Comparison of ENCODE assay signal across 21 cellular contexts in the genomic region with DNA sequence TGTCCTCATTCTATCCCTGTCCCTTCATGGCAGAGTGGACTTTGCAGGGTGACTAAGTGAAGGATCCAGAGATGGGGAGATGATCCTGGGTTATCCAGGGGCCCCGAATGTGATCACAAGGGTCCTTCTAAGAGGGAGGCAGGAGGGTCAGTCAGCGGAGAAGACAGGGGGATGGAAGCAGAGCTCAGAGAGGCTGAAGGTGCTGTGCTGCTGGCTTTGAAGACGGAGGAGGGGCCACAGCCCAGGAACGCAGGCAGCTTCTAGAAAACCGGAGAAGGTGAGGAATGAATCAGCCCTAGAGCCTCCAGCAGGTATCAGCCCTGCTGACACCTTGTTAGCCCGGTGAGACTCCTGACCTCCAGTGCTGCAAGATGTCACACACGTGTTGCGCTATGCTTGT.
DNase-seq lines count a peak whose midpoint lies in the region; ATAC-seq, FAIRE-seq and TF ChIP-seq lines count a peak whose summit lies in the region.
"Had no signal": no experiment of that assay in that cellular context is flagged by ENCODE, and none has a peak within 500 bp of the region (broad histone marks: within the 10 kb centered on the region; RNA-seq: fewer than 3 reads in every experiment).

No MANE protein-coding gene starts in this region.

- no peak for TF ChIP-seq POLR2A in H1 (IDR thresholded peaks at IDR 0.05; ENCODE audit: control extremely low read depth in 1 of 2, low read depth in 2 of 2, low read length in 2 of 2)

- H3K9ac ChIP-seq in H1 (replicated peaks in 1 of 4; ENCODE audit: extremely low read depth in 1 of 4, low read depth in 3 of 4, low read length in 3 of 4) (no peak overlapping the region), neuronal stem cell (ENCODE audit: low read depth, low read length, poor library complexity) (no peak overlapping the region)
- H3K9ac ChIP-seq: BLaER1 had no signal

- no peak overlapping the region for H3K4me2 ChIP-seq in H1 (ENCODE audit: insufficient read depth in 1 of 2, low read depth in 2 of 2, low read length in 2 of 2)
- H3K4me2 ChIP-seq in neuronal stem cell (ENCODE audit: insufficient read depth, low read length, poor library complexity, severe bottlenecking) = no peak overlapping the region
- H3K4me2 ChIP-seq: BLaER1 had no signal

- H4K20me1 ChIP-seq in H1 (replicated peaks in 1 of 2; ENCODE audit: control insufficient read depth in 1 of 2, insufficient read depth in 2 of 2, low read length in 2 of 2) = no peaks in the 10 kb centered on the region
- H4K20me1 ChIP-seq: BLaER1 had no signal

- no peak overlapping the region for H2BK20ac ChIP-seq in H1 (ENCODE audit: low read length)

- DNase-seq in left cardiac atrium (peak; percentile 7), left ventricle myocardium superior (no peak), H1 (ENCODE audit: low read depth in 1 of 2, low spot score in 2 of 2) (no peak), neuronal stem cell (ENCODE audit: low spot score) (no peak), type B pancreatic cell (ENCODE audit: extremely low spot score, unreplicated experiment) (no peak), AG20443 (ENCODE audit: low spot score) (no peak)
- DNase-seq: Caco-2; CD4-positive, CD25-positive, alpha-beta regulatory T cell; CD8-positive, alpha-beta T cell; DMS153; DND-41; GDM1; GOT3; H7; HCEC 1CT had no signal

- no peaks in the 10 kb centered on the region for H3K23me2 ChIP-seq in H1 (ENCODE audit: low read depth, low read length)

- TF ChIP-seq EP300 in H1 (IDR thresholded peaks at IDR 0.05; ENCODE audit: borderline replicate concordance in 1 of 2, low read depth in 2 of 2, low read length in 2 of 2) = no peak

- H3K79me1 ChIP-seq in H1 (ENCODE audit: low read depth, low read length) (no peaks in the 10 kb centered on the region), neuronal stem cell (ENCODE audit: low read depth, low read length) (no peaks in the 10 kb centered on the region)

- intact Hi-C loops in left cardiac atrium (cut with DNase I) = no loop called here
- intact Hi-C loops in left ventricle myocardium superior (cut with micrococcal nuclease) = no loop called here

- H4K91ac ChIP-seq in H1 (replicated peaks; ENCODE audit: insufficient read length, low read length) (no peak overlapping the region), neuronal stem cell (ENCODE audit: low read depth, low read length, poor library complexity) (no peak overlapping the region)

- no peak overlapping the region for H4K5ac ChIP-seq in H1 (ENCODE audit: insufficient read length, low read depth, low read length)

- H3K4me3 Mint-ChIP-seq in type B pancreatic cell = peak overlapping the region; percentile 39
- H3K4me3 Mint-ChIP-seq: B cell; CD8-positive, alpha-beta T cell had no signal

- H3K36me3 Mint-ChIP-seq in type B pancreatic cell = peaks cover 17% of the 10 kb centered on the region

- H3K36me3 ChIP-seq in H1 (ENCODE audit: control insufficient read depth in 2 of 4, insufficient read depth in 4 of 4, low read length in 3 of 4) (no peaks in the 10 kb centered on the region), neuronal stem cell (replicated peaks in 1 of 2; ENCODE audit: control insufficient read depth in 2 of 2, insufficient read depth in 2 of 2, low read length in 2 of 2) (no peaks in the 10 kb centered on the region)

- H4K8ac ChIP-seq in H1 (ENCODE audit: extremely low read depth, insufficient read depth, low read length) = no peak overlapping the region
- H4K8ac ChIP-seq in neuronal stem cell (ENCODE audit: low read depth, low read length) = no peak overlapping the region

- H2BK120ac ChIP-seq in H1 (replicated peaks; ENCODE audit: low read depth, low read length) (no peak overlapping the region), neuronal stem cell (ENCODE audit: low read depth, low read length) (no peak overlapping the region)

- TF ChIP-seq CTCF in H1 (IDR thresholded peaks at IDR 0.05; ENCODE audit: control extremely low read depth in 1 of 3, insufficient read depth in 1 of 3, low read depth in 1 of 3, low read length in 3 of 3) (no peak), type B pancreatic cell (conservative IDR thresholded peaks at IDR 0.05) (no peak)

- H3K27me3 Mint-ChIP-seq in type B pancreatic cell = no peaks in the 10 kb centered on the region
- H3K27me3 Mint-ChIP-seq: CD4-positive, CD25-positive, alpha-beta regulatory T cell had no signal

- no peak overlapping the region for H2BK5ac ChIP-seq in H1 (ENCODE audit: low read depth, low read length)
- H2BK5ac ChIP-seq in neuronal stem cell (ENCODE audit: low read length) = no peak overlapping the region

- H2AK5ac ChIP-seq in H1 (ENCODE audit: low read depth, low read length) = no peak overlapping the region
- no peak overlapping the region for H2AK5ac ChIP-seq in neuronal stem cell (ENCODE audit: low read depth, low read length)

- WGBS in H1 (ENCODE audit: extremely low coverage in 1 of 2, insufficient coverage in 1 of 2, insufficient read length in 1 of 2, insufficient replicate concordance in 2 of 2, low coverage in 1 of 2, low lambda C conversion rate in 2 of 2, missing lambda C conversion rate in 1 of 2), 2 experiments = 91% methylated on average over 8 of the region's 8 CpGs; no CpG with 5 or more reads in 1 of the 2 experiments
- WGBS in neuronal stem cell (ENCODE audit: extremely low coverage in 2 of 2, insufficient read length in 2 of 2, insufficient replicate concordance in 1 of 2), 2 donors = no CpG with 5 or more reads among the region's 8 CpGs

- no peak overlapping the region for H2BK12ac ChIP-seq in H1 (ENCODE audit: low read depth, low read length)
- no peak overlapping the region for H2BK12ac ChIP-seq in neuronal stem cell (ENCODE audit: low read length)

- no peak for TF ChIP-seq RAD21 in H1 (IDR thresholded peaks at IDR 0.05 in 1 of 2, conservative IDR thresholded peaks at IDR 0.05 in 1 of 2; ENCODE audit: low read depth in 2 of 2, low read length in 2 of 2)

- peaks cover 0 to 28% (median 19%) of the 10 kb centered on the region in 4 experiments; a peak in 6 of 7 replicates for H3K27me3 ChIP-seq in H1 (replicated peaks in 1 of 4; ENCODE audit: control insufficient read depth in 3 of 4, extremely low read depth in 1 of 4, insufficient read depth in 3 of 4, low read length in 3 of 4)
- H3K27me3 ChIP-seq in neuronal stem cell (ENCODE audit: control insufficient read depth in 3 of 3, insufficient read depth in 3 of 3, low read depth in 1 of 3, low read length in 3 of 3) = no peaks in the 10 kb centered on the region
- H3K27me3 ChIP-seq: BLaER1 had no signal

- H3K4me1 Mint-ChIP-seq in type B pancreatic cell (ENCODE audit: unreplicated experiment) = peaks cover 22% of the 10 kb centered on the region
- H3K4me1 Mint-ChIP-seq: B cell had no signal

- POLR2A ChIA-PET in H1 (lab: Charles Lee; ENCODE audit: partially characterized antibody) = no interaction called here

- H3K56ac ChIP-seq in H1 (replicated peaks; ENCODE audit: insufficient read length, low read depth, low read length) = no peak overlapping the region

- CTCF ChIA-PET in H1 (lab: Charles Lee; ENCODE audit: partially characterized antibody) = no interaction called here

- H3K4me1 ChIP-seq in H1 (replicated peaks in 1 of 4; ENCODE audit: control insufficient read depth in 3 of 4, insufficient read depth in 4 of 4, low read length in 3 of 4) (peaks cover 2 to 11% (median 8%) of the 10 kb centered on the region in 4 experiments), neuronal stem cell (ENCODE audit: control insufficient read depth in 2 of 2, insufficient read depth in 1 of 2, low read depth in 1 of 2, low read length in 2 of 2) (peaks cover 11 to 12% of the 10 kb centered on the region in 2 donors)

- H2BK15ac ChIP-seq in H1 (ENCODE audit: low read length) (0 out of 2 replicates have a peak overlapping the region, but pooled peaks have one; percentile 72), neuronal stem cell (ENCODE audit: low read length) (peak overlapping the region; percentile 34)

- no peak overlapping the region for H3K14ac ChIP-seq in H1 (ENCODE audit: insufficient read length)
- H3K14ac ChIP-seq in neuronal stem cell (ENCODE audit: low read length) = no peak overlapping the region

- peaks cover 22% of the 10 kb centered on the region for H3K9me3 Mint-ChIP-seq in type B pancreatic cell

- H3K4me3 ChIP-seq in H1 (ENCODE audit: extremely low read depth in 1 of 4, insufficient read depth in 2 of 4, low read depth in 3 of 4, low read length in 4 of 4) (no peak overlapping the region), neuronal stem cell (ENCODE audit: low read length in 2 of 2) (no peak overlapping the region)
- H3K4me3 ChIP-seq: BLaER1, GM12878 had no signal

- H3K18ac ChIP-seq in H1 (ENCODE audit: extremely low read depth, low read length) (no peak overlapping the region; the same call in 1 of the 2 replicates), neuronal stem cell (ENCODE audit: low read length) (no peak overlapping the region)

- no peak overlapping the region for H3K27ac Mint-ChIP-seq in type B pancreatic cell
- H3K27ac Mint-ChIP-seq: B cell; CD8-positive, alpha-beta T cell had no signal

- H3K9me3 ChIP-seq in H1 (ENCODE audit: insufficient read depth in 2 of 2, low read depth in 1 of 2, low read length in 1 of 2) (peaks cover 7 to 9% of the 10 kb centered on the region in 2 experiments; a peak in 2 of 4 replicates), neuronal stem cell (replicated peaks in 1 of 2; ENCODE audit: control insufficient read depth in 2 of 2, insufficient read depth in 1 of 2, low read depth in 1 of 2, low read length in 2 of 2) (peaks cover 11 to 13% of the 10 kb centered on the region in 2 donors)

- H2AFZ ChIP-seq in H1 (ENCODE audit: low read length) = no peak overlapping the region
- H2AFZ ChIP-seq in neuronal stem cell (ENCODE audit: low read length) = no peak overlapping the region

- no peak overlapping the region for H3K27ac ChIP-seq in H1 (ENCODE audit: low read depth, low read length)
- no peak overlapping the region for H3K27ac ChIP-seq in neuronal stem cell (replicated peaks; ENCODE audit: low read length)
- H3K27ac ChIP-seq: BLaER1, C4-2B had no signal

- no peak overlapping the region for H3K23ac ChIP-seq in H1 (ENCODE audit: insufficient read length)
- no peak overlapping the region for H3K23ac ChIP-seq in neuronal stem cell (ENCODE audit: low read depth, low read length, poor library complexity)

- FAIRE-seq in H1 (lab: Jason Lieb, UNC) = no peak
- FAIRE-seq: GM12878, GM19239 had no signal

- no peaks in the 10 kb centered on the region for H3K79me2 ChIP-seq in H1 (ENCODE audit: control insufficient read depth in 1 of 2, insufficient read depth in 2 of 2, low read length in 2 of 2)

- H3K4ac ChIP-seq in H1 (replicated peaks; ENCODE audit: insufficient read length, low read depth, low read length) (no peak overlapping the region), neuronal stem cell (ENCODE audit: low read length) (no peak overlapping the region)

- ATAC-seq in left cardiac atrium = no peak
- no peak for ATAC-seq in left ventricle myocardium superior
- no peak for ATAC-seq in GM21390 (IDR thresholded peaks at IDR 0.05; ENCODE audit: unreplicated experiment)
- ATAC-seq: CD8-positive, alpha-beta T cell; GM12878 had no signal

TF ChIP-seq in H1, 55 proteins besides CTCF, POLR2A, EP300 and RAD21 (continues in another document):
- TF ChIP-seq CHD1 (IDR thresholded peaks at IDR 0.05; ENCODE audit: low read depth, low read length) = no peak
- no peak for TF ChIP-seq ZNF274 (IDR thresholded peaks at IDR 0.05; ENCODE audit: borderline replicate concordance, extremely low read depth, low read length)
- TF ChIP-seq EGR1 (IDR thresholded peaks at IDR 0.05; ENCODE audit: borderline replicate concordance, low read depth, low read length) = no peak
- TF ChIP-seq PHF8 (conservative IDR thresholded peaks at IDR 0.05; ENCODE audit: low read depth, low read length) = no peak
